In the genomic region with DNA sequence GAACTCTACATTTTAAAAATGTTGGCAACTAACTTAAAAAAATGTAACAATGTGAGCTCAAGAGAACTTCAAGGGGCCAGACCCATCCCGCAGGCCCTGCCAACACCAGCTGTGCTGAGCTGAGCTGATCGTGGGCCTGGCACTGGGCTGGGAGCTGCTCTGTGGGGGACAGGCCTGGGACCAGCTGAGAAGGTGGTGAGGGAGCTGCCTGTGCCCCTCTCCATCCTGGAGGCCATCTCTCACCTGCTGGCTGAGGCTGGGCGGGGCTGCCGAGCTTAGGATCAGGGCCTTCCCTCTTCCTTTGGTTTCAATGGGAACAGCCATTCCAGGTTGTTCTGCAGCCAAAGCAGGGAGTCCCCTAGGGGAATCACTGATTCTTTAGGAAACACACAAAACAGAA, we compare ENCODE assay signal across 19 cellular contexts. TPM values are rescaled to one million over a fixed set of nuclear protein-coding genes. Genes with fewer than 3 reads are reported as not detected.
DNase-seq lines count a peak whose midpoint lies in the region; ATAC-seq and TF ChIP-seq lines count a peak whose summit lies in the region.
"Had no signal": no experiment of that assay in that cellular context is flagged by ENCODE, and none has a peak within 500 bp of the region (broad histone marks: within the 10 kb centered on the region; RNA-seq: fewer than 3 reads in every experiment).

No MANE protein-coding gene starts in this region.

- H3K4me3 Mint-ChIP-seq in naive thymus-derived CD8-positive, alpha-beta T cell: no peak overlapping the region
- H3K4me3 Mint-ChIP-seq: CD14-positive monocyte, GM23338, HFFc6 had no signal

- no peaks in the 10 kb centered on the region for H3K9me3 Mint-ChIP-seq in naive thymus-derived CD8-positive, alpha-beta T cell
- H3K9me3 Mint-ChIP-seq: CD14-positive monocyte, GM23338, HFFc6 had no signal

- WGBS in adrenal gland, 4 donors: 34 to 66% (median 54%) methylated on average over 4 of the region's 4 CpGs
- 71 to 76% methylated on average over 4 of the region's 4 CpGs for WGBS in thyroid gland, 2 donors

- no peak for TF ChIP-seq CTCF in left ventricle myocardium inferior (IDR thresholded peaks at IDR 0.05; ENCODE audit: borderline replicate concordance)
- TF ChIP-seq CTCF in adrenal gland (IDR thresholded peaks at IDR 0.05): no peak
- TF ChIP-seq CTCF in thyroid gland (IDR thresholded peaks at IDR 0.05): no peak
- TF ChIP-seq CTCF in foreskin fibroblast (IDR thresholded peaks at IDR 0.05; ENCODE audit: low read depth, low read length): no peak

- H3K4me3 ChIP-seq in left ventricle myocardium inferior (no peak overlapping the region), adrenal gland (no peak overlapping the region), thyroid gland (replicated peaks in 1 of 3) (no peak overlapping the region), foreskin fibroblast (ENCODE audit: low read depth in 1 of 2, low read length in 2 of 2) (no peak overlapping the region)
- H3K4me3 ChIP-seq: A549, GM23338, K562 had no signal

- intact Hi-C loops in left ventricle myocardium inferior (cut with micrococcal nuclease) (no loop called here), Right ventricle myocardium superior (cut with DNase I) (no loop called here), adrenal gland (cut with DNase I) (loop anchor here in 1 of 2 donors (10.0 kb wide), 2 partner anchors 235 to 285 kb away; no protein-coding TSS in a partner anchor), thyroid gland (cut with DNase I) (loop anchor here (5.0 to 10.0 kb wide), 2 partner anchors 223 to 285 kb away; no protein-coding TSS in a partner anchor)

- H3K27me3 Mint-ChIP-seq in naive thymus-derived CD8-positive, alpha-beta T cell: no peaks in the 10 kb centered on the region

- POLR2A ChIA-PET in naive thymus-derived CD8-positive, alpha-beta T cell (lab: Charles Lee): interaction anchor here (0.6 to 8.8 kb wide), 9 partner anchors 11 to 305 kb away, joined by 3 to 120 read pairs (median 3); partner anchors contain the start of gene IL21R

- H3K36me3 Mint-ChIP-seq in naive thymus-derived CD8-positive, alpha-beta T cell: peaks cover 0 to 11% (median 9%) of the 10 kb centered on the region in 3 donors

- TF ChIP-seq POLR2A in adrenal gland (IDR thresholded peaks at IDR 0.05): no peak
- TF ChIP-seq POLR2A in thyroid gland (IDR thresholded peaks at IDR 0.05): no peak

- peak overlapping the region; percentile 48 for H3K27ac ChIP-seq in left ventricle myocardium inferior (replicated peaks)
- H3K27ac ChIP-seq in adrenal gland: peak overlapping the region in 3 of 5 donors; percentile 56 to 62 (median 57)
- H3K27ac ChIP-seq in thyroid gland: peak overlapping the region in 2 of 3 donors; percentile 3 to 24
- H3K27ac ChIP-seq: A549, HL-60 had no signal

- no peak for ATAC-seq in Right ventricle myocardium superior (ENCODE audit: poor library complexity)
- no peak for ATAC-seq in naive thymus-derived CD8-positive, alpha-beta T cell
- ATAC-seq: A549, GM23338, K562, PC-3 had no signal

- DNase-seq in left ventricle myocardium inferior: no peak
- DNase-seq in Right ventricle myocardium superior: no peak
- DNase-seq in adrenal gland: no peak
- DNase-seq in naive thymus-derived CD8-positive, alpha-beta T cell: no peak
- DNase-seq in thyroid gland: no peak
- DNase-seq in H4 (ENCODE audit: low spot score): no peak
- no peak for DNase-seq in foreskin fibroblast
- DNase-seq: DND-41, GDM1, HFFc6, NCI-H1436 treated with DMSO at 0.1 percent for 48 hours, NCI-H2081, NCI-H524, PC-3 had no signal

- H3K27ac Mint-ChIP-seq in naive thymus-derived CD8-positive, alpha-beta T cell: peak overlapping the region; percentile 13 to 87 (median 74)
- H3K27ac Mint-ChIP-seq: CD14-positive monocyte, GM23338, HFFc6 had no signal

- H3K4me1 ChIP-seq in left ventricle myocardium inferior (peaks cover 42% of the 10 kb centered on the region), adrenal gland (replicated peaks in 1 of 2) (peaks cover 8 to 18% of the 10 kb centered on the region in 2 donors), thyroid gland (peaks cover 0 to 7% of the 10 kb centered on the region in 2 donors)
- H3K4me1 ChIP-seq: A549 had no signal

- H3K27me3 ChIP-seq in left ventricle myocardium inferior (ENCODE audit: low read depth) (no peaks in the 10 kb centered on the region), adrenal gland (no peaks in the 10 kb centered on the region), thyroid gland (no peaks in the 10 kb centered on the region)

- H3K4me1 Mint-ChIP-seq in naive thymus-derived CD8-positive, alpha-beta T cell: peaks cover 40 to 86% (median 72%) of the 10 kb centered on the region in 4 donors
- H3K4me1 Mint-ChIP-seq: GM23338 had no signal

- H3K9me3 ChIP-seq in left ventricle myocardium inferior (replicated peaks): no peaks in the 10 kb centered on the region
- H3K9me3 ChIP-seq in adrenal gland (replicated peaks in 1 of 3): no peaks in the 10 kb centered on the region
- no peaks in the 10 kb centered on the region for H3K9me3 ChIP-seq in thyroid gland
- H3K9me3 ChIP-seq: A549 had no signal

- H3K36me3 ChIP-seq in left ventricle myocardium inferior: peaks cover 54% of the 10 kb centered on the region
- peaks cover 0 to 61% of the 10 kb centered on the region in 2 donors for H3K36me3 ChIP-seq in adrenal gland (replicated peaks in 1 of 2)
- peaks cover 49 to 59% of the 10 kb centered on the region in 2 donors for H3K36me3 ChIP-seq in thyroid gland

RNA-seq across cellular contexts. Expression of gene IL21R, which starts 58.2 kb away (rescaled TPM):
- total RNA-seq in left ventricle myocardium inferior (0.05 TPM), Right ventricle myocardium superior (0.13 TPM), adrenal gland (1 to 10 TPM in 1 of 8 donors, under 1 TPM in 6, not detected in 1; 0.14 to 2.6 (median 0.46) TPM), thyroid gland (under 1 TPM; 0.11 to 0.88 (median 0.32) TPM)
- under 1 TPM; 0.08 to 0.55 (median 0.17) TPM for polyA plus RNA-seq in adrenal gland
- total RNA-seq in naive thymus-derived CD8-positive, alpha-beta T cell: 10 to 100 TPM; 29.3 to 29.4 TPM
- 10 to 100 TPM; 26.5 to 47.1 (median 33.9) TPM for polyA plus RNA-seq in naive thymus-derived CD8-positive, alpha-beta T cell
- 1.0 and 2.2 TPM in 2 replicates for total RNA-seq in H4 (2014; rRNA removed; shearing (Covaris generic))
